Comparison of ENCODE assay signal across 8 cellular contexts in genomic region chr10:65570143-65571010, GRCh38.
DNase-seq lines count a peak whose midpoint lies in the region; ATAC-seq lines count a peak whose summit lies in the region.

No MANE protein-coding gene starts in this region.

- no peak overlapping the region for H3K9ac ChIP-seq in endocrine pancreas (ENCODE audit: control insufficient read depth, insufficient read depth, low read length)

- peaks cover 2% of the 10 kb centered on the region for H3K27me3 Mint-ChIP-seq in activated CD4-positive, alpha-beta T cell treated with anti-CD3 and anti-CD28 coated beads for 36 hours

- H3K4me1 ChIP-seq in endocrine pancreas (ENCODE audit: control insufficient read depth, insufficient read depth, low read length), result no peaks in the 10 kb centered on the region
- no peaks in the 10 kb centered on the region for H3K4me1 ChIP-seq in mesodermal cell (ENCODE audit: control insufficient read depth, insufficient read depth, low read length, poor library complexity, severe bottlenecking)

- H3K9me3 ChIP-seq in endocrine pancreas (ENCODE audit: control insufficient read depth, low read length) (no peaks in the 10 kb centered on the region), mesodermal cell (ENCODE audit: control insufficient read depth, low read length) (no peaks in the 10 kb centered on the region)

- ATAC-seq in HG03097 (IDR thresholded peaks at IDR 0.05; ENCODE audit: low FRiP score, unreplicated experiment), result peak; percentile 47
- no peak for ATAC-seq in activated CD4-positive, alpha-beta T cell treated with anti-CD3 and anti-CD28 coated beads for 36 hours

- no peak overlapping the region for H3K4me3 Mint-ChIP-seq in activated CD4-positive, alpha-beta T cell treated with anti-CD3 and anti-CD28 coated beads for 36 hours

- H3K27ac Mint-ChIP-seq in activated CD4-positive, alpha-beta T cell treated with anti-CD3 and anti-CD28 coated beads for 36 hours, result no peak overlapping the region

- no peak overlapping the region for H3K27ac ChIP-seq in mesodermal cell (ENCODE audit: low read depth, low read length, severe bottlenecking)

- no peaks in the 10 kb centered on the region for H3K36me3 Mint-ChIP-seq in activated CD4-positive, alpha-beta T cell treated with anti-CD3 and anti-CD28 coated beads for 36 hours (ENCODE audit: low read depth)

- no peaks in the 10 kb centered on the region for H3K4me1 Mint-ChIP-seq in activated CD4-positive, alpha-beta T cell treated with anti-CD3 and anti-CD28 coated beads for 36 hours

- H3K4me3 ChIP-seq in endocrine pancreas (ENCODE audit: control insufficient read depth, insufficient read depth, low read length) (peak overlapping the region; percentile 71), mesodermal cell (ENCODE audit: extremely low read depth, insufficient read depth, low read length, poor library complexity, severe bottlenecking) (peak overlapping the region; percentile 18)

- POLR2A ChIA-PET in activated CD4-positive, alpha-beta T cell treated with anti-CD3 and anti-CD28 coated beads for 36 hours (lab: Charles Lee), result no interaction called here

- 86 to 87% methylated on average over 8 to 15 of the region's 20 CpGs for WGBS in mesodermal cell (ENCODE audit: insufficient coverage in 2 of 2), 2 experiments

- peak; percentile 56 for DNase-seq in CMK (ENCODE audit: low read depth)
- DNase-seq in NOMO-1 treated with dmso at 0.1 percent for 144 hours (lab: John Stamatoyannopoulos, UW; ENCODE audit: unreplicated experiment), result peak; percentile 36
- DNase-seq in activated CD4-positive, alpha-beta T cell treated with anti-CD3 and anti-CD28 coated beads, Interleukin-2, amount 50 U/mL, for 1 hour, result no peak
- no peak for DNase-seq in DMS 273 treated with DMSO at 0.1 percent for 48 hours (lab: John Stamatoyannopoulos, UW)
- DNase-seq in activated CD4-positive, alpha-beta T cell treated with anti-CD3 and anti-CD28 coated beads for 36 hours, result no peak

- H3K36me3 ChIP-seq in endocrine pancreas (ENCODE audit: control insufficient read depth, insufficient read depth, low read length), result no peaks in the 10 kb centered on the region
- H3K36me3 ChIP-seq in mesodermal cell (ENCODE audit: control insufficient read depth, insufficient read depth, low read length), result no peaks in the 10 kb centered on the region

- CTCF ChIA-PET in activated CD4-positive, alpha-beta T cell treated with anti-CD3 and anti-CD28 coated beads for 36 hours (lab: Charles Lee), result no interaction called here

- intact Hi-C loops in activated CD4-positive, alpha-beta T cell treated with anti-CD3 and anti-CD28 coated beads for 36 hours (cut with DNase I, micrococcal nuclease), result no loop called here

- no peaks in the 10 kb centered on the region for H3K9me3 Mint-ChIP-seq in activated CD4-positive, alpha-beta T cell treated with anti-CD3 and anti-CD28 coated beads for 36 hours (ENCODE audit: low read depth)

- H3K27me3 ChIP-seq in endocrine pancreas (ENCODE audit: control insufficient read depth, insufficient read depth, low read length), result no peaks in the 10 kb centered on the region

Comparison
In these comparisons a context has a peak if more than half of its experiments do, and no peak if none do; other contexts are left out.
1. DNase-seq: peak in CMK (single experiment) and NOMO-1 treated with dmso at 0.1 percent for 144 hours (single experiment); none in activated CD4-positive, alpha-beta T cell treated with anti-CD3 and anti-CD28 coated beads, Interleukin-2, amount 50 U/mL, for 1 hour (single experiment), DMS 273 treated with DMSO at 0.1 percent for 48 hours (single experiment) and activated CD4-positive, alpha-beta T cell treated with anti-CD3 and anti-CD28 coated beads for 36 hours (single experiment).